8 cellular contexts compared by ENCODE assay signal in genomic region chr16:77169650-77170236, GRCh38. TPM values are rescaled to one million over a fixed set of nuclear protein-coding genes. Genes with fewer than 3 reads are reported as not detected.
DNase-seq lines count a peak whose midpoint lies in the region; ATAC-seq and TF ChIP-seq lines count a peak whose summit lies in the region.

No MANE protein-coding gene starts in this region.

- TF ChIP-seq EP300 in ovary (IDR thresholded peaks at IDR 0.05) = no peak

- no peaks in the 10 kb centered on the region for H3K9me3 ChIP-seq in Loucy (ENCODE audit: insufficient read depth, low read depth, low read length)
- no peaks in the 10 kb centered on the region for H3K9me3 ChIP-seq in neuronal stem cell (replicated peaks in 1 of 2; ENCODE audit: control insufficient read depth in 2 of 2, insufficient read depth in 1 of 2, low read depth in 1 of 2, low read length in 2 of 2)
- H3K9me3 ChIP-seq in ovary = no peaks in the 10 kb centered on the region

- TF ChIP-seq CTCF in Loucy (conservative IDR thresholded peaks at IDR 0.05; ENCODE audit: low read length) = peak; percentile 92
- no peak for TF ChIP-seq CTCF in ovary (IDR thresholded peaks at IDR 0.05)

- H3K9ac ChIP-seq in Loucy (ENCODE audit: low read depth, low read length, poor library complexity, severe bottlenecking) (no peak overlapping the region), neuronal stem cell (ENCODE audit: low read depth, low read length, poor library complexity) (no peak overlapping the region)

- WGBS in neuronal stem cell (ENCODE audit: extremely low coverage in 2 of 2, insufficient read length in 2 of 2, insufficient replicate concordance in 1 of 2), 2 donors = no CpG with 5 or more reads among the region's 6 CpGs
- 14 to 15% (median 15%) methylated on average over 6 of the region's 6 CpGs for WGBS in ovary, 3 donors

- H2AK5ac ChIP-seq in neuronal stem cell (ENCODE audit: low read depth, low read length) = no peak overlapping the region

- no peak overlapping the region for H2BK120ac ChIP-seq in neuronal stem cell (ENCODE audit: low read depth, low read length)

- no peaks in the 10 kb centered on the region for H3K9me3 Mint-ChIP-seq in effector memory CD8-positive, alpha-beta T cell

- H3K79me2 ChIP-seq in Loucy (ENCODE audit: insufficient read depth, low read length) = no peaks in the 10 kb centered on the region

- no peaks in the 10 kb centered on the region for H3F3A ChIP-seq in Loucy (ENCODE audit: low read depth)

- no peaks in the 10 kb centered on the region for H3K36me3 ChIP-seq in Loucy (ENCODE audit: insufficient read depth, low read length)
- H3K36me3 ChIP-seq in neuronal stem cell (replicated peaks in 1 of 2; ENCODE audit: control insufficient read depth in 2 of 2, insufficient read depth in 2 of 2, low read length in 2 of 2) = no peaks in the 10 kb centered on the region
- H3K36me3 ChIP-seq in ovary = no peaks in the 10 kb centered on the region

- intact Hi-C loops in ovary (cut with DNase I) = loop anchor here in 1 of 4 donors (10.0 kb wide), 1 partner anchor 1375 kb away; no protein-coding TSS in a partner anchor

- peak; percentile 72 for ATAC-seq in GM21447 (IDR thresholded peaks at IDR 0.05; ENCODE audit: unreplicated experiment)
- peak; percentile 64 for ATAC-seq in effector memory CD8-positive, alpha-beta T cell (replicated peaks)

- DNase-seq in NCI-H2196 (lab: John Stamatoyannopoulos, UW; ENCODE audit: unreplicated experiment) (peak; percentile 10), NCI-H2196 treated with DMSO at 0.1 percent for 48 hours (lab: John Stamatoyannopoulos, UW; ENCODE audit: unreplicated experiment) (no peak), SKM-1 (lab: John Stamatoyannopoulos, UW; ENCODE audit: unreplicated experiment) (peak; percentile 23), neuronal stem cell (ENCODE audit: low spot score) (peak; percentile 70), ovary (no peak)
- peak; percentile 26 to 35 (median 26) for DNase-seq in effector memory CD8-positive, alpha-beta T cell

- H3K4ac ChIP-seq in neuronal stem cell (ENCODE audit: low read length) = no peak overlapping the region

- H3K27ac ChIP-seq in neuronal stem cell (replicated peaks; ENCODE audit: low read length) (no peak overlapping the region), ovary (no peak overlapping the region)

- no peaks in the 10 kb centered on the region for H3K36me3 Mint-ChIP-seq in effector memory CD8-positive, alpha-beta T cell (ENCODE audit: insufficient read depth)

- H2BK5ac ChIP-seq in neuronal stem cell (ENCODE audit: low read length) = no peak overlapping the region

- no peak for TF ChIP-seq POLR2A in ovary (IDR thresholded peaks at IDR 0.05)

- H3K27ac Mint-ChIP-seq in effector memory CD8-positive, alpha-beta T cell = no peak overlapping the region

- H3K4me1 ChIP-seq in Loucy (ENCODE audit: insufficient read depth, low read length, poor library complexity, severe bottlenecking) = no peaks in the 10 kb centered on the region
- no peaks in the 10 kb centered on the region for H3K4me1 ChIP-seq in neuronal stem cell (ENCODE audit: control insufficient read depth in 2 of 2, insufficient read depth in 1 of 2, low read depth in 1 of 2, low read length in 2 of 2)
- no peaks in the 10 kb centered on the region for H3K4me1 ChIP-seq in ovary (ENCODE audit: insufficient read depth)

- H4K20me1 ChIP-seq in Loucy (ENCODE audit: insufficient read depth, low read length, poor library complexity, severe bottlenecking) = no peaks in the 10 kb centered on the region

- no peak overlapping the region for H4K8ac ChIP-seq in neuronal stem cell (ENCODE audit: low read depth, low read length)

- peaks cover 51 to 74% of the 10 kb centered on the region in 2 donors for H3K27me3 Mint-ChIP-seq in effector memory CD8-positive, alpha-beta T cell

- no peak overlapping the region for H3K18ac ChIP-seq in neuronal stem cell (ENCODE audit: low read length)

- H3K27me3 ChIP-seq in Loucy (ENCODE audit: insufficient read depth, low read length, poor library complexity, severe bottlenecking) (no peaks in the 10 kb centered on the region), neuronal stem cell (ENCODE audit: control insufficient read depth in 3 of 3, insufficient read depth in 3 of 3, low read depth in 1 of 3, low read length in 3 of 3) (no peaks in the 10 kb centered on the region), ovary (no peaks in the 10 kb centered on the region)

- H2BK15ac ChIP-seq in neuronal stem cell (ENCODE audit: low read length) = no peak overlapping the region

- H4K91ac ChIP-seq in neuronal stem cell (ENCODE audit: low read depth, low read length, poor library complexity) = no peak overlapping the region

- H3K4me3 ChIP-seq in Loucy (ENCODE audit: low read length, poor library complexity, severe bottlenecking) = no peak overlapping the region
- no peak overlapping the region for H3K4me3 ChIP-seq in neuronal stem cell (ENCODE audit: low read length in 2 of 2)
- H3K4me3 ChIP-seq in ovary = no peak overlapping the region

- H3K23ac ChIP-seq in neuronal stem cell (ENCODE audit: low read depth, low read length, poor library complexity) = no peak overlapping the region

- H3K9me2 ChIP-seq in Loucy (replicated peaks; ENCODE audit: low read depth, low read length) = no peaks in the 10 kb centered on the region

- no peaks in the 10 kb centered on the region for H3K79me1 ChIP-seq in neuronal stem cell (ENCODE audit: low read depth, low read length)

- H3K14ac ChIP-seq in neuronal stem cell (ENCODE audit: low read length) = no peak overlapping the region

- H3K4me1 Mint-ChIP-seq in effector memory CD8-positive, alpha-beta T cell (ENCODE audit: low read depth in 2 of 2) = no peaks in the 10 kb centered on the region

- H2AFZ ChIP-seq in Loucy (ENCODE audit: low read length) (0 out of 2 replicates have a peak overlapping the region, but pooled peaks have one; percentile 73), neuronal stem cell (ENCODE audit: low read length) (no peak overlapping the region)

- H2BK12ac ChIP-seq in neuronal stem cell (ENCODE audit: low read length) = no peak overlapping the region

- H3K4me2 ChIP-seq in Loucy (ENCODE audit: low read depth, low read length, poor library complexity, severe bottlenecking) (no peak overlapping the region), neuronal stem cell (ENCODE audit: insufficient read depth, low read length, poor library complexity, severe bottlenecking) (no peak overlapping the region)

- H3K4me3 Mint-ChIP-seq in effector memory CD8-positive, alpha-beta T cell = no peak overlapping the region

RNA-seq across cellular contexts. Expression of gene MON1B, which starts 21.2 kb away (rescaled TPM):
- 15.7 TPM for polyA plus RNA-seq in neuronal stem cell (2013, experiment 1 of 2)
- 15.3 TPM for polyA plus RNA-seq in neuronal stem cell (2013, experiment 2 of 2)
- total RNA-seq in ovary = 10 to 100 TPM; 11.8 to 42.1 (median 26.7) TPM
- 10 to 100 TPM; 15.2 to 16.5 TPM for polyA plus RNA-seq in ovary

RNA-seq across cellular contexts. Expression of gene SYCE1L, which starts 29.5 kb away (rescaled TPM):
- 15.6 TPM for polyA plus RNA-seq in neuronal stem cell (2013, experiment 1 of 2)
- polyA plus RNA-seq in neuronal stem cell (2013, experiment 2 of 2) = 24.8 TPM
- total RNA-seq in ovary = 10 to 100 TPM in 4 of 7 donors, 1 to 10 TPM in 3; 4.4 to 56.0 (median 12.1) TPM
- polyA plus RNA-seq in ovary = 1 to 10 TPM in 1 of 2 donors, not detected in 1; 5.6 TPM

Comparison
In these comparisons a context has a peak if more than half of its experiments do, and no peak if none do; other contexts are left out.
1. DNase-seq: peak in NCI-H2196 (single experiment), SKM-1 (single experiment), effector memory CD8-positive, alpha-beta T cell (3 of 3) and neuronal stem cell (single experiment); none in NCI-H2196 treated with DMSO at 0.1 percent for 48 hours (single experiment) and ovary (0 of 5).